ENCODE assay signal across 18 cellular contexts in genomic region chr7:139706837-139707236, GRCh38.
A peak's percentile ranks its signal among the peaks of the same experiment; 100 is the strongest.
DNase-seq lines count a peak whose midpoint lies in the region; ATAC-seq, FAIRE-seq and TF ChIP-seq lines count a peak whose summit lies in the region.
"Had no signal": no experiment of that assay in that cellular context is flagged by ENCODE, and none has a peak within 500 bp of the region (broad histone marks: within the 10 kb centered on the region; RNA-seq: fewer than 3 reads in every experiment).

No MANE protein-coding gene starts in this region.

- FAIRE-seq in HepG2 (lab: Jason Lieb, UNC), result no peak
- FAIRE-seq: A204.1, K562 had no signal

- intact Hi-C loops in HepG2 (cut with micrococcal nuclease; ENCODE audit: unreplicated experiment), result no loop called here
- intact Hi-C loops in right lobe of liver (cut with DNase I), result no loop called here
- intact Hi-C loops in dorsolateral prefrontal cortex (cut with DNase I), result loop anchor here (10.0 kb wide), 2 partner anchors 68 to 288 kb away; partner anchors contain the start of gene HIPK2 (in 2 of the 2)
- intact Hi-C loops in psoas muscle (cut with DNase I), result no loop called here

- no peak for TF ChIP-seq CTCF in HepG2 (CRISPR knock-in tag; IDR thresholded peaks at IDR 0.05)
- TF ChIP-seq CTCF in right lobe of liver (IDR thresholded peaks at IDR 0.05), result no peak
- no peak for TF ChIP-seq CTCF in dorsolateral prefrontal cortex (IDR thresholded peaks at IDR 0.05 in 54 of 56, conservative IDR thresholded peaks at IDR 0.05 in 2 of 56; ENCODE audit: low read depth in 1 of 56, partially characterized antibody in 56 of 56)
- no peak for TF ChIP-seq CTCF in psoas muscle (IDR thresholded peaks at IDR 0.05)

- no peak for ATAC-seq in HepG2
- no peak for ATAC-seq in right lobe of liver
- no peak for ATAC-seq in psoas muscle
- no peak for ATAC-seq in left lobe of liver
- ATAC-seq: K562, PC-3 had no signal

- H3K4me2 ChIP-seq in HepG2 (ENCODE audit: low read depth, low read length), result no peak overlapping the region

- H3K4me1 ChIP-seq in HepG2 (ENCODE audit: insufficient read depth, low read length), result peaks cover 18% of the 10 kb centered on the region
- peaks cover 2 to 39% (median 22%) of the 10 kb centered on the region in 4 donors for H3K4me1 ChIP-seq in right lobe of liver
- peaks cover 67% of the 10 kb centered on the region for H3K4me1 ChIP-seq in psoas muscle

- peaks cover 22 to 74% of the 10 kb centered on the region in 2 experiments for H3K36me3 ChIP-seq in HepG2 (replicated peaks in 1 of 2; ENCODE audit: control insufficient read depth in 1 of 2, insufficient read depth in 2 of 2, low read length in 2 of 2)
- H3K36me3 ChIP-seq in right lobe of liver, result peaks cover 0 to 7% (median 3%) of the 10 kb centered on the region in 4 donors
- H3K36me3 ChIP-seq in psoas muscle (ENCODE audit: insufficient read depth in 1 of 2, low read depth in 1 of 2), result peaks cover 0 to 18% of the 10 kb centered on the region in 2 donors

- WGBS in HepG2 (ENCODE audit: low lambda C conversion rate), result 92% methylated on average over 5 of the region's 9 CpGs
- 72% methylated on average over 6 of the region's 9 CpGs for WGBS in right lobe of liver (ENCODE audit: insufficient coverage, low coverage, low lambda C conversion rate, missing lambda C conversion rate)
- 71 to 82% (median 72%) methylated on average over 9 of the region's 9 CpGs for WGBS in psoas muscle, 3 donors

- DNase-seq in HepG2 (ENCODE audit: low spot score) (no peak), right lobe of liver (no peak), dorsolateral prefrontal cortex (no peak), psoas muscle (no peak), COLO668 (lab: John Stamatoyannopoulos, UW; ENCODE audit: unreplicated experiment) (no peak), left lobe of liver (ENCODE audit: low spot score) (no peak), NCI-H510A treated with DMSO at 0.1 percent for 48 hours (lab: John Stamatoyannopoulos, UW) (no peak), NCI-H345 (lab: John Stamatoyannopoulos, UW) (no peak)
- DNase-seq: CD4-positive, alpha-beta T cell; HCEC 1CT; NCI-H1417; NCI-H2029; NCI-H2171 treated with DMSO at 0.1 percent for 48 hours; NCI-H82; PC-3 had no signal

- H3K9ac ChIP-seq in HepG2 (ENCODE audit: insufficient read depth, low read depth, low read length), result no peak overlapping the region

- TF ChIP-seq POLR2A in HepG2 (IDR thresholded peaks at IDR 0.05; ENCODE audit: insufficient read depth in 1 of 2, low read depth in 2 of 2, low read length in 2 of 2) (no peak), right lobe of liver (IDR thresholded peaks at IDR 0.05) (no peak)

- no peak overlapping the region for H3K27ac ChIP-seq in HepG2 (ENCODE audit: extremely low read length, insufficient read depth, low read length)
- H3K27ac ChIP-seq in right lobe of liver, result no peak overlapping the region
- peak overlapping the region in 53 of 59 donors; percentile 1 to 89 (median 62) for H3K27ac ChIP-seq in dorsolateral prefrontal cortex
- H3K27ac ChIP-seq in psoas muscle, result peak overlapping the region; percentile 23
- H3K27ac ChIP-seq: SJSA1 had no signal

- H3K79me2 ChIP-seq in HepG2 (ENCODE audit: insufficient read depth, low read length), result peaks cover 10% of the 10 kb centered on the region

- H3K27me3 ChIP-seq in HepG2 (ENCODE audit: control insufficient read depth in 1 of 2, insufficient read depth in 2 of 2, low read length in 2 of 2), result no peaks in the 10 kb centered on the region
- no peaks in the 10 kb centered on the region for H3K27me3 ChIP-seq in right lobe of liver
- H3K27me3 ChIP-seq in dorsolateral prefrontal cortex, result no peaks in the 10 kb centered on the region
- H3K27me3 ChIP-seq in psoas muscle (ENCODE audit: insufficient read depth in 3 of 3, low read length in 2 of 3), result no peaks in the 10 kb centered on the region
- H3K27me3 ChIP-seq: SJSA1 had no signal

- H2AFZ ChIP-seq in HepG2 (ENCODE audit: low read length), result no peak overlapping the region

- H4K20me1 ChIP-seq in HepG2 (ENCODE audit: insufficient read depth, low read length), result 0 out of 2 replicates have a peak, but pooled peaks cover 3% of the 10 kb centered on the region

- POLR2A ChIA-PET in HepG2 (lab: Yijun Ruan, JAX), result no interaction called here

- no peaks in the 10 kb centered on the region for H3K9me3 ChIP-seq in HepG2 (ENCODE audit: low read length)
- no peaks in the 10 kb centered on the region for H3K9me3 ChIP-seq in right lobe of liver
- H3K9me3 ChIP-seq in psoas muscle, result no peaks in the 10 kb centered on the region
- H3K9me3 ChIP-seq: SJSA1 had no signal

- CTCF ChIA-PET in HepG2 (lab: Yijun Ruan, JAX; ENCODE audit: low intra/inter-chr PET ratio, low total read pairs), result no interaction called here

- H3K4me3 ChIP-seq in HepG2 (replicated peaks in 1 of 3; ENCODE audit: insufficient read depth in 1 of 3, low read depth in 2 of 3, low read length in 3 of 3) (no peak overlapping the region), right lobe of liver (no peak overlapping the region), dorsolateral prefrontal cortex (no peak overlapping the region), psoas muscle (no peak overlapping the region)
- H3K4me3 ChIP-seq: K562, SJSA1 had no signal

- TF ChIP-seq EP300 in HepG2 (IDR thresholded peaks at IDR 0.05; ENCODE audit: low read depth in 2 of 2, low read length in 2 of 2) (no peak), HepG2 (CRISPR knock-in tag; IDR thresholded peaks at IDR 0.05; ENCODE audit: borderline replicate concordance) (no peak)

- in situ Hi-C loops in HepG2 (cut with HindIII; ENCODE audit: extremely low pct_ligation_motif_present, low pct_unique_long_range_greater_than_20kb), result no loop called here

- no TSS peak for BruUV-seq in HepG2 (replicated peaks; lab: Mats Ljungman, UMichigan)

- TF ChIP-seq RAD21 in HepG2 (CRISPR knock-in tag; IDR thresholded peaks at IDR 0.05), result no peak

TF ChIP-seq in HepG2, 621 proteins besides CTCF, POLR2A, EP300 and RAD21:
- peak; percentile 52 for TF ChIP-seq AGO2 (optimal IDR thresholded peaks at IDR 0.05; ENCODE audit: low read depth, low read length)
- TF ChIP-seq ZNF574 (CRISPR knock-in tag; IDR thresholded peaks at IDR 0.05), result no peak
- no peak for TF ChIP-seq MEF2D (CRISPR knock-in tag; IDR thresholded peaks at IDR 0.05)
- no peak for TF ChIP-seq ATF7 (IDR thresholded peaks at IDR 0.05)
- no peak for TF ChIP-seq ATF7 (CRISPR knock-in tag; IDR thresholded peaks at IDR 0.05)
- no peak for TF ChIP-seq HNRNPL (IDR thresholded peaks at IDR 0.05; ENCODE audit: low read depth, low read length)
- TF ChIP-seq TRIM24 (CRISPR knock-in tag; IDR thresholded peaks at IDR 0.05), result no peak
- peak; percentile 17 for TF ChIP-seq RBM22 (optimal IDR thresholded peaks at IDR 0.05; ENCODE audit: low read length)

Comparison
In these comparisons a context has a peak if more than half of its experiments do, and no peak if none do; other contexts are left out.
1. H3K27ac ChIP-seq: peak in dorsolateral prefrontal cortex (53 of 59) and psoas muscle (single experiment); none in HepG2 (single experiment) and right lobe of liver (0 of 3).
2. intact Hi-C loops: an anchor here in dorsolateral prefrontal cortex (10.0 kb wide); none called in HepG2, right lobe of liver and psoas muscle.